In the genomic region with DNA sequence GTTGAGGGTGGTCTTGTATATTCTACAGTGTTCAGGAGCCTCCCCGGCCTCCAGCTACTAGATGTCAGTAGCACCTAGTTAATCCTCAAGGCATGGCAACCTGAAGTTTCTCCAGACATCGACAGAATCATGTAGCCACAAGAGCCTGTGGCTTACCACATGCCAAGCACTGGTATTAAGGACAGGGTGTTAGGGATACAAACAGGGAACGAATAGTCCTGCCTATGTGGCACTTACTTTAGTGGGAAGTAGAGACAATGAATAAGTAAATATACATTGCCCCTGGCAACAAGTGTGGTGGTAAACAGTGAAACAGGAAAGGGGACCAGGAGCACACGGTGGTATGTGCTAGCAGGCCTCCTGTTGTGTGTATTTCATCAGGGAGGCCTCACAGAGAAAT, we compare ENCODE assay signal across 8 cellular contexts. TPM values are rescaled to one million over a fixed set of nuclear protein-coding genes. Genes with fewer than 3 reads are reported as not detected.
DNase-seq lines count a peak whose midpoint lies in the region; ATAC-seq, FAIRE-seq and TF ChIP-seq lines count a peak whose summit lies in the region.
"Not testable (repeated sequence)": the region's sequence is repeated elsewhere in the genome, so short reads cannot be mapped to it uniquely, and the experiment has no call there.

No MANE protein-coding gene starts in this region.

- H3K9me3 Mint-ChIP-seq in endothelial cell (ENCODE audit: unreplicated experiment) = not testable (repeated sequence)

- WGBS in HepG2 (ENCODE audit: low lambda C conversion rate) = 5% methylated on average over 3 of the region's 4 CpGs

- H3K4me2 ChIP-seq in HepG2 (ENCODE audit: low read depth, low read length) = peak overlapping the region; percentile 53

- H3K9me3 ChIP-seq in AG04450 (ENCODE audit: control insufficient read depth, insufficient read depth, low read length); HepG2 (ENCODE audit: low read length); upper lobe of right lung: not testable (repeated sequence)

- not testable (repeated sequence) for H3K79me2 ChIP-seq in HepG2 (ENCODE audit: insufficient read depth, low read length)

- DNase-seq in AG04450 (ENCODE audit: low read depth, low spot score) = peak; percentile 10
- DNase-seq in H4 (ENCODE audit: low spot score) = peak; percentile 24
- DNase-seq in NCI-H2029 (lab: John Stamatoyannopoulos, UW) = peak; percentile 4
- peak; percentile 34 for DNase-seq in NCI-H748 (lab: John Stamatoyannopoulos, UW; ENCODE audit: unreplicated experiment)
- DNase-seq in astrocyte of the hippocampus (ENCODE audit: low read depth, low spot score) = peak; percentile 41
- peak; percentile 22 for DNase-seq in endothelial cell (ENCODE audit: low spot score)
- peak; percentile 45 for DNase-seq in HepG2 (ENCODE audit: low spot score)
- DNase-seq in upper lobe of right lung = not testable (repeated sequence)

- not testable (repeated sequence) for TF ChIP-seq CTCF in AG04450 (IDR thresholded peaks at IDR 0.05; ENCODE audit: low read depth, low read length); endothelial cell (IDR thresholded peaks at IDR 0.05; ENCODE audit: unreplicated experiment); HepG2 (CRISPR knock-in tag; IDR thresholded peaks at IDR 0.05); upper lobe of right lung (IDR thresholded peaks at IDR 0.05)

- TF ChIP-seq RAD21 in HepG2 (CRISPR knock-in tag; IDR thresholded peaks at IDR 0.05) = not testable (repeated sequence)

- H3K36me3 ChIP-seq in HepG2 (replicated peaks in 1 of 2; ENCODE audit: control insufficient read depth in 1 of 2, insufficient read depth in 2 of 2, low read length in 2 of 2); upper lobe of right lung: not testable (repeated sequence)

- peak overlapping the region; percentile 78 for H3K27ac Mint-ChIP-seq in endothelial cell (ENCODE audit: unreplicated experiment)

- BruUV-seq in HepG2 (replicated peaks; lab: Mats Ljungman, UMichigan) = not testable (repeated sequence)

- CTCF ChIA-PET in AG04450 (lab: Charles Lee); HepG2 (lab: Yijun Ruan, JAX; ENCODE audit: low intra/inter-chr PET ratio, low total read pairs): not testable (repeated sequence)

- not testable (repeated sequence) for H3K4me1 Mint-ChIP-seq in endothelial cell (ENCODE audit: unreplicated experiment)

- not testable (repeated sequence) for TF ChIP-seq POLR2A in HepG2 (IDR thresholded peaks at IDR 0.05; ENCODE audit: insufficient read depth in 1 of 2, low read depth in 2 of 2, low read length in 2 of 2)

- FAIRE-seq in HepG2 (lab: Jason Lieb, UNC) = not testable (repeated sequence)

- POLR2A ChIA-PET in AG04450 (lab: Yijun Ruan, JAX); HepG2 (lab: Yijun Ruan, JAX): not testable (repeated sequence)

- not testable (repeated sequence) for H3K36me3 Mint-ChIP-seq in endothelial cell (ENCODE audit: low read depth, unreplicated experiment)

- H3K9ac ChIP-seq in HepG2 (ENCODE audit: insufficient read depth, low read depth, low read length) = not testable (repeated sequence)

- not testable (repeated sequence) for H3K27me3 ChIP-seq in AG04450 (ENCODE audit: control insufficient read depth, insufficient read depth, low read length); HepG2 (ENCODE audit: control insufficient read depth in 1 of 2, insufficient read depth in 2 of 2, low read length in 2 of 2); upper lobe of right lung

- H3K27ac ChIP-seq in AG04450 (ENCODE audit: low read depth, low read length); HepG2 (ENCODE audit: extremely low read length, insufficient read depth, low read length); upper lobe of right lung: not testable (repeated sequence)

- H3K4me3 Mint-ChIP-seq in endothelial cell (ENCODE audit: unreplicated experiment) = not testable (repeated sequence)

- not testable (repeated sequence) for H4K20me1 ChIP-seq in HepG2 (ENCODE audit: insufficient read depth, low read length)

- H3K27me3 Mint-ChIP-seq in endothelial cell (ENCODE audit: unreplicated experiment) = not testable (repeated sequence)

- peaks cover 13% of the 10 kb centered on the region for H3K4me1 ChIP-seq in HepG2 (ENCODE audit: insufficient read depth, low read length)
- H3K4me1 ChIP-seq in upper lobe of right lung = not testable (repeated sequence)

- H2AFZ ChIP-seq in HepG2 (ENCODE audit: low read length) = not testable (repeated sequence)

- not testable (repeated sequence) for H3K4me3 ChIP-seq in AG04450 (ENCODE audit: low read depth, low read length); HepG2 (replicated peaks in 1 of 3; ENCODE audit: insufficient read depth in 1 of 3, low read depth in 2 of 3, low read length in 3 of 3); upper lobe of right lung

- intact Hi-C loops in HepG2 (cut with micrococcal nuclease; ENCODE audit: unreplicated experiment); upper lobe of right lung (cut with DNase I): not testable (repeated sequence)

- in situ Hi-C loops in HepG2 (cut with HindIII; ENCODE audit: extremely low pct_ligation_motif_present, low pct_unique_long_range_greater_than_20kb) = not testable (repeated sequence)

- peak; percentile 68 for ATAC-seq in HepG2
- peak; percentile 54 for ATAC-seq in upper lobe of right lung

- not testable (repeated sequence) for TF ChIP-seq EP300 in HepG2 (IDR thresholded peaks at IDR 0.05; ENCODE audit: low read depth in 2 of 2, low read length in 2 of 2); HepG2 (CRISPR knock-in tag; IDR thresholded peaks at IDR 0.05; ENCODE audit: borderline replicate concordance)

RNA-seq across cellular contexts. Expression of a gene that starts 32.4 kb away (rescaled TPM):
- polyA plus RNA-seq in AG04450 (2011; rRNA removed) (44.6 and 59.9 TPM in 2 replicates), HepG2 (2011; rRNA removed) (20.7 and 22.8 TPM in 2 replicates)
- 36.7 and 78.2 TPM in 2 replicates for polyA minus RNA-seq in AG04450 (2011; rRNA and poly(A)+ RNA removed)
- 12.8 and 13.8 TPM in 2 replicates for total RNA-seq in H4 (2014; rRNA removed; shearing (Covaris generic))
- total RNA-seq in endothelial cell (ENCODE audit: unreplicated experiment) (79.3 TPM), HepG2 (2016; rRNA removed; fragmentation: Illumina TruSeq; extraction: Trizol) (29.6 and 42.1 TPM in 2 replicates), upper lobe of right lung (53.6 TPM)
- 6.6 and 7.1 TPM in 2 replicates for total RNA-seq in HepG2 (2016; cell fraction: cytosol; rRNA removed; fragmentation: Illumina TruSeq; extraction: Trizol; ENCODE audit: low read depth)
- 29.5 and 35.8 TPM in 2 replicates for total RNA-seq in HepG2 (2016; cell fraction: insoluble cytoplasmic fraction; rRNA removed; fragmentation: Illumina TruSeq; extraction: Trizol)
- 8.1 and 9.6 TPM in 2 replicates for total RNA-seq in HepG2 (2016; cell fraction: membrane; rRNA removed; fragmentation: Illumina TruSeq; extraction: Trizol)
- 36.6 and 38.6 TPM in 2 replicates for total RNA-seq in HepG2 (2016; cell fraction: nucleus; rRNA removed; fragmentation: Illumina TruSeq; extraction: Trizol)
- 10.4 and 11.2 TPM in 2 replicates for polyA plus RNA-seq in HepG2 (2011; cell fraction: cytosol; rRNA removed)
- 42.6 and 48.6 TPM in 2 replicates for polyA plus RNA-seq in HepG2 (2011; cell fraction: nucleus; rRNA removed)
- polyA plus RNA-seq in HepG2 (2012) = 19.8 and 20.5 TPM in 2 replicates
- polyA plus RNA-seq in HepG2 (2016; cell fraction: cytosol; fragmentation: Illumina TruSeq; extraction: Trizol; ENCODE audit: low read depth) = 1.4 and 1.9 TPM in 2 replicates
- 29.3 and 32.5 TPM in 2 replicates for polyA plus RNA-seq in HepG2 (2016; cell fraction: insoluble cytoplasmic fraction; fragmentation: Illumina TruSeq; extraction: Trizol; ENCODE audit: low read depth)
- polyA plus RNA-seq in HepG2 (2016; cell fraction: membrane; fragmentation: Illumina TruSeq; extraction: Trizol; ENCODE audit: low read depth) = 3.3 and 3.5 TPM in 2 replicates
- 61.7 and 65.9 TPM in 2 replicates for polyA plus RNA-seq in HepG2 (2016; cell fraction: nucleus; fragmentation: Illumina TruSeq; extraction: Trizol; ENCODE audit: insufficient read depth, low read depth)
- 9.0 and 15.5 TPM in 2 replicates for polyA minus RNA-seq in HepG2 (2011; rRNA and poly(A)+ RNA removed; ENCODE audit: low replicate concordance)
- 14.3 and 17.2 TPM in 2 replicates for polyA minus RNA-seq in HepG2 (2011; cell fraction: cytosol; rRNA and poly(A)+ RNA removed)
- 54.2 and 74.1 TPM in 2 replicates for polyA minus RNA-seq in HepG2 (2011; cell fraction: nucleus; rRNA and poly(A)+ RNA removed)

RNA-seq across cellular contexts. Expression of a gene that starts 47.1 kb away (rescaled TPM):
- 7.0 and 7.9 TPM in 2 replicates for polyA plus RNA-seq in AG04450 (2011; rRNA removed)
- polyA minus RNA-seq in AG04450 (2011; rRNA and poly(A)+ RNA removed) = 2.2 and 2.3 TPM in 2 replicates
- total RNA-seq in H4 (2014; rRNA removed; shearing (Covaris generic)) = 1.2 and 1.3 TPM in 2 replicates
- total RNA-seq in endothelial cell (ENCODE audit: unreplicated experiment) = 17.2 TPM
- 2.9 and 7.7 TPM in 2 replicates for total RNA-seq in HepG2 (2016; rRNA removed; fragmentation: Illumina TruSeq; extraction: Trizol)
- total RNA-seq in HepG2 (2016; cell fraction: cytosol; rRNA removed; fragmentation: Illumina TruSeq; extraction: Trizol; ENCODE audit: low read depth) = 2.6 and 2.7 TPM in 2 replicates
- 2.9 and 8.5 TPM in 2 replicates for total RNA-seq in HepG2 (2016; cell fraction: insoluble cytoplasmic fraction; rRNA removed; fragmentation: Illumina TruSeq; extraction: Trizol)
- total RNA-seq in HepG2 (2016; cell fraction: membrane; rRNA removed; fragmentation: Illumina TruSeq; extraction: Trizol) = 3.6 and 4.6 TPM in 2 replicates
- 13.6 and 16.4 TPM in 2 replicates for total RNA-seq in HepG2 (2016; cell fraction: nucleus; rRNA removed; fragmentation: Illumina TruSeq; extraction: Trizol)
- 19.5 and 21.9 TPM in 2 replicates for polyA plus RNA-seq in HepG2 (2011; rRNA removed)
- polyA plus RNA-seq in HepG2 (2011; cell fraction: cytosol; rRNA removed) = 4.9 and 6.2 TPM in 2 replicates
- polyA plus RNA-seq in HepG2 (2011; cell fraction: nucleus; rRNA removed) = 100 and 102 TPM in 2 replicates
- 10.5 and 12.1 TPM in 2 replicates for polyA plus RNA-seq in HepG2 (2012)
- polyA plus RNA-seq in HepG2 (2016; cell fraction: cytosol; fragmentation: Illumina TruSeq; extraction: Trizol; ENCODE audit: low read depth) = 2.0 and 2.4 TPM in 2 replicates
- 3.7 and 5.0 TPM in 2 replicates for polyA plus RNA-seq in HepG2 (2016; cell fraction: insoluble cytoplasmic fraction; fragmentation: Illumina TruSeq; extraction: Trizol; ENCODE audit: low read depth)
- 3.1 and 4.3 TPM in 2 replicates for polyA plus RNA-seq in HepG2 (2016; cell fraction: membrane; fragmentation: Illumina TruSeq; extraction: Trizol; ENCODE audit: low read depth)
- 74.3 and 78.0 TPM in 2 replicates for polyA plus RNA-seq in HepG2 (2016; cell fraction: nucleus; fragmentation: Illumina TruSeq; extraction: Trizol; ENCODE audit: insufficient read depth, low read depth)
- 4.0 and 9.2 TPM in 2 replicates for polyA minus RNA-seq in HepG2 (2011; rRNA and poly(A)+ RNA removed; ENCODE audit: low replicate concordance)
- 0.70 and 1.3 TPM in 2 replicates for polyA minus RNA-seq in HepG2 (2011; cell fraction: cytosol; rRNA and poly(A)+ RNA removed)
- polyA minus RNA-seq in HepG2 (2011; cell fraction: nucleus; rRNA and poly(A)+ RNA removed) = 12.9 and 13.0 TPM in 2 replicates
- total RNA-seq in upper lobe of right lung = 15.7 TPM
